9 cellular contexts compared by ENCODE assay signal in the genomic region with DNA sequence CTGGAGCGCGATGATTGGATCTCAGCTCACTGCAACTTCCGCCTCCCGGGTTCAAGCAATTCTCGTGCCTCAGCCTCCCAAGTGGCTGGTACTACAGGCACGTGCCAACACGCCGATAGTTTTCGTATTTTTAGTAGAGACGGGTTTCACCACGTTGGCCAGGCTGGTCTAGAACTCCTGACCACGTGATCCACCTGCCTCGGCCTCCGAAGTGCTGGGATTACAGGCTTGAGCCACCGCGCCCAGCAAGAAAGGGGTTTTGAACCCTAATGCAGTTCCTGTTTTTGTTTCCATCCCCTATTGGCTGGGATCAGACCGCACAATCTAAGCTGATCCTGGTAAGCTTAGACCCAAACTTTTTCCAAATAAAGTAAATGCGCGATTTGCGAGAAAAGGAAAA. TPM values are rescaled to one million over a fixed set of nuclear protein-coding genes. Genes with fewer than 3 reads are reported as not detected.
DNase-seq lines count a peak whose midpoint lies in the region; ATAC-seq and TF ChIP-seq lines count a peak whose summit lies in the region.
"Had no signal": no experiment of that assay in that cellular context is flagged by ENCODE, and none has a peak within 500 bp of the region (broad histone marks: within the 10 kb centered on the region; RNA-seq: fewer than 3 reads in every experiment).

No MANE protein-coding gene starts in this region.

- H3K9me3 Mint-ChIP-seq in activated T-cell treated with anti-CD3 and anti-CD28 coated beads, Interleukin-2, amount 50 U/mL, for 72 hours = peaks cover 7 to 10% of the 10 kb centered on the region in 2 donors

- TF ChIP-seq POLR2A in upper lobe of left lung (IDR thresholded peaks at IDR 0.05) = no peak

- ATAC-seq in activated T-cell treated with anti-CD3 and anti-CD28 coated beads, Interleukin-2, amount 50 U/mL, for 72 hours (replicated peaks in 1 of 2) = no peak
- ATAC-seq in upper lobe of left lung (ENCODE audit: low FRiP score in 2 of 2) (no peak), esophagus mucosa (no peak)

- 57 to 64% methylated on average over 16 to 17 of the region's 20 CpGs for WGBS in mesodermal cell (ENCODE audit: insufficient coverage in 2 of 2), 2 experiments
- 44 to 62% methylated on average over 20 of the region's 20 CpGs for WGBS in upper lobe of left lung, 2 donors

- peaks cover 33 to 58% of the 10 kb centered on the region in 2 donors for H3K36me3 Mint-ChIP-seq in activated T-cell treated with anti-CD3 and anti-CD28 coated beads, Interleukin-2, amount 50 U/mL, for 72 hours (ENCODE audit: insufficient read depth in 2 of 2)

- H3K4me1 Mint-ChIP-seq in activated T-cell treated with anti-CD3 and anti-CD28 coated beads, Interleukin-2, amount 50 U/mL, for 72 hours (ENCODE audit: low read depth) = peaks cover 14% of the 10 kb centered on the region

- peak overlapping the region; percentile 89 to 90 for H3K27ac ChIP-seq in coronary artery
- H3K27ac ChIP-seq in mesodermal cell (ENCODE audit: low read depth, low read length, severe bottlenecking) = no peak overlapping the region
- H3K27ac ChIP-seq in upper lobe of left lung = peak overlapping the region in 3 of 4 donors; percentile 83 to 90 (median 85)
- H3K27ac ChIP-seq: SK-N-MC had no signal

- TF ChIP-seq EP300 in upper lobe of left lung (IDR thresholded peaks at IDR 0.05) = no peak

- no peak for DNase-seq in activated T-cell treated with anti-CD3 and anti-CD28 coated beads, Interleukin-2, amount 50 U/mL, for 72 hours
- DNase-seq in activated T-cell treated with anti-CD3 and anti-CD28 coated beads for 4 hours = no peak
- DNase-seq in coronary artery (ENCODE audit: low spot score) = no peak
- no peak for DNase-seq in upper lobe of left lung
- no peak for DNase-seq in AG08396 (ENCODE audit: low spot score)
- no peak for DNase-seq in middle frontal gyrus (ENCODE audit: extremely low spot score, low spot score)

- H3K36me3 ChIP-seq in mesodermal cell (ENCODE audit: control insufficient read depth, insufficient read depth, low read length) = peaks cover 48% of the 10 kb centered on the region
- H3K36me3 ChIP-seq in upper lobe of left lung = peaks cover 0 to 22% (median 6%) of the 10 kb centered on the region in 4 donors

- H3K9me3 ChIP-seq in mesodermal cell (ENCODE audit: control insufficient read depth, low read length) (peaks cover 27% of the 10 kb centered on the region), upper lobe of left lung (peaks cover 0 to 30% (median 21%) of the 10 kb centered on the region in 4 donors)

- H3K27me3 Mint-ChIP-seq in activated T-cell treated with anti-CD3 and anti-CD28 coated beads, Interleukin-2, amount 50 U/mL, for 72 hours (ENCODE audit: low read depth) = no peaks in the 10 kb centered on the region

- H3K27me3 ChIP-seq in upper lobe of left lung = no peaks in the 10 kb centered on the region

- peak overlapping the region; percentile 87 for H3K27ac Mint-ChIP-seq in activated T-cell treated with anti-CD3 and anti-CD28 coated beads, Interleukin-2, amount 50 U/mL, for 72 hours

- H3K4me3 ChIP-seq in coronary artery (peak overlapping the region; percentile 95), mesodermal cell (ENCODE audit: extremely low read depth, insufficient read depth, low read length, poor library complexity, severe bottlenecking) (peak overlapping the region; percentile 68), upper lobe of left lung (peak overlapping the region; percentile 38 to 84 (median 70))
- H3K4me3 ChIP-seq: SK-N-MC had no signal

- TF ChIP-seq CTCF in coronary artery (IDR thresholded peaks at IDR 0.05) (no peak), upper lobe of left lung (IDR thresholded peaks at IDR 0.05) (no peak)

- H3K4me1 ChIP-seq in mesodermal cell (ENCODE audit: control insufficient read depth, insufficient read depth, low read length, poor library complexity, severe bottlenecking) (no peaks in the 10 kb centered on the region), upper lobe of left lung (peaks cover 8 to 30% (median 16%) of the 10 kb centered on the region in 4 donors)

- H3K4me3 Mint-ChIP-seq in activated T-cell treated with anti-CD3 and anti-CD28 coated beads, Interleukin-2, amount 50 U/mL, for 72 hours = peak overlapping the region; percentile 91 to 96

RNA-seq across cellular contexts. Expression of a gene that starts 0.9 kb away (rescaled TPM):
- total RNA-seq in activated T-cell treated with anti-CD3 and anti-CD28 coated beads, Interleukin-2, amount 50 U/mL, for 72 hours = 10 to 100 TPM in 1 of 2 donors, 1 to 10 TPM in 1; 9.1 to 13.2 TPM
- polyA plus RNA-seq in mesodermal cell (2013, experiment 1 of 2) = 11.2 TPM
- 10.5 TPM for polyA plus RNA-seq in mesodermal cell (2013, experiment 2 of 2)
- total RNA-seq in upper lobe of left lung (10 to 100 TPM in 1 of 6 donors, 1 to 10 TPM in 5; 5.2 to 11.5 (median 8.6) TPM), esophagus mucosa (4.9 TPM)
